Comparison of ENCODE assay signal across 12 cellular contexts in genomic region chr13:102948006-102948405, GRCh38.
A peak's percentile ranks its signal among the peaks of the same experiment; 100 is the strongest.
DNase-seq lines count a peak whose midpoint lies in the region; ATAC-seq lines count a peak whose summit lies in the region.
"Had no signal": no experiment of that assay in that cellular context is flagged by ENCODE, and none has a peak within 500 bp of the region (broad histone marks: within the 10 kb centered on the region; RNA-seq: fewer than 3 reads in every experiment).

No MANE protein-coding gene starts in this region.

- DNase-seq in NCI-H1092 treated with DMSO at 0.1 percent for 48 hours (lab: John Stamatoyannopoulos, UW) = peak; percentile 13
- DNase-seq in NCI-H1092 (lab: John Stamatoyannopoulos, UW) = no peak
- DNase-seq in SHP77 (lab: John Stamatoyannopoulos, UW) = peak; percentile 39 to 72
- peak; percentile 14 for DNase-seq in foreskin melanocyte
- peak; percentile 55 for DNase-seq in retina
- no peak for DNase-seq in mesendoderm
- no peak for DNase-seq in activated T-cell treated with anti-CD3 and anti-CD28 coated beads, Interleukin-2, amount 50 U/mL, for 72 hours
- DNase-seq: activated CD4-positive, alpha-beta T cell treated with anti-CD3 and anti-CD28 coated beads for 4 hours; DMS53; NCI-H2171 treated with DMSO at 0.1 percent for 48 hours had no signal

- peaks cover 0 to 2% of the 10 kb centered on the region in 2 donors for H3K9me3 Mint-ChIP-seq in activated T-cell treated with anti-CD3 and anti-CD28 coated beads, Interleukin-2, amount 50 U/mL, for 72 hours

- H3K36me3 ChIP-seq in mesendoderm (ENCODE audit: control insufficient read depth, insufficient read depth, low read length) = no peaks in the 10 kb centered on the region

- no peaks in the 10 kb centered on the region for H3K36me3 Mint-ChIP-seq in activated T-cell treated with anti-CD3 and anti-CD28 coated beads, Interleukin-2, amount 50 U/mL, for 72 hours (ENCODE audit: insufficient read depth in 2 of 2)

- H4K5ac ChIP-seq in mesendoderm (ENCODE audit: low read length) = no peak overlapping the region

- no peaks in the 10 kb centered on the region for H3K79me1 ChIP-seq in mesendoderm (ENCODE audit: low read length)

- no peaks in the 10 kb centered on the region for H3K79me2 ChIP-seq in mesendoderm (ENCODE audit: control insufficient read depth, insufficient read depth, low read length)

- no peak overlapping the region for H3K4ac ChIP-seq in mesendoderm (ENCODE audit: low read depth, low read length)

- ATAC-seq in HG03354 (IDR thresholded peaks at IDR 0.05; ENCODE audit: poor library complexity, severe bottlenecking, unreplicated experiment) = no peak
- no peak for ATAC-seq in activated T-cell treated with anti-CD3 and anti-CD28 coated beads, Interleukin-2, amount 50 U/mL, for 72 hours (replicated peaks in 1 of 2)

- no peaks in the 10 kb centered on the region for H3K4me1 Mint-ChIP-seq in activated T-cell treated with anti-CD3 and anti-CD28 coated beads, Interleukin-2, amount 50 U/mL, for 72 hours (ENCODE audit: low read depth)

- no peak overlapping the region for H2BK15ac ChIP-seq in mesendoderm (replicated peaks; ENCODE audit: low read depth)

- H2AK5ac ChIP-seq in mesendoderm (ENCODE audit: low read length) = no peak overlapping the region

- no peak overlapping the region for H2BK120ac ChIP-seq in mesendoderm (ENCODE audit: low read depth, low read length)

- no peak overlapping the region for H3K9ac ChIP-seq in mesendoderm (ENCODE audit: low read length)

- H2BK5ac ChIP-seq in mesendoderm (ENCODE audit: low read length) = no peak overlapping the region

- no peak overlapping the region for H3K27ac ChIP-seq in mesendoderm (ENCODE audit: low read depth, low read length)
- H3K27ac ChIP-seq: coronary artery had no signal

- H3K27me3 Mint-ChIP-seq in activated T-cell treated with anti-CD3 and anti-CD28 coated beads, Interleukin-2, amount 50 U/mL, for 72 hours (ENCODE audit: low read depth) = peaks cover 7% of the 10 kb centered on the region

- no peak overlapping the region for H3K27ac Mint-ChIP-seq in activated T-cell treated with anti-CD3 and anti-CD28 coated beads, Interleukin-2, amount 50 U/mL, for 72 hours

- H3K4me3 Mint-ChIP-seq in activated T-cell treated with anti-CD3 and anti-CD28 coated beads, Interleukin-2, amount 50 U/mL, for 72 hours = no peak overlapping the region

- no peak overlapping the region for H3K4me2 ChIP-seq in mesendoderm (ENCODE audit: low read length)

- H3K18ac ChIP-seq in mesendoderm (ENCODE audit: low read length) = no peak overlapping the region

- H3K4me3 ChIP-seq in mesendoderm (ENCODE audit: low read length) = no peak overlapping the region
- H3K4me3 ChIP-seq: coronary artery had no signal

- no peak overlapping the region for H4K8ac ChIP-seq in mesendoderm (ENCODE audit: low read depth, low read length)

- WGBS in mesendoderm (ENCODE audit: extremely low coverage, insufficient coverage, low lambda C conversion rate) = no CpG with 5 or more reads among the region's 5 CpGs

- no peaks in the 10 kb centered on the region for H3K4me1 ChIP-seq in mesendoderm (ENCODE audit: control insufficient read depth, low read depth, low read length)

- no peaks in the 10 kb centered on the region for H3K27me3 ChIP-seq in mesendoderm (ENCODE audit: insufficient read depth, low read length, poor library complexity)

- H3K56ac ChIP-seq in mesendoderm (ENCODE audit: low read length) = no peak overlapping the region

- H3K23ac ChIP-seq in mesendoderm (ENCODE audit: low read length) = no peak overlapping the region

Comparison
In these comparisons a context has a peak if more than half of its experiments do, and no peak if none do; other contexts are left out.
1. DNase-seq: peak in NCI-H1092 treated with DMSO at 0.1 percent for 48 hours (single experiment), SHP77 (2 of 2), foreskin melanocyte (single experiment) and retina (single experiment); none in NCI-H1092 (single experiment), mesendoderm (single experiment) and activated T-cell treated with anti-CD3 and anti-CD28 coated beads, Interleukin-2, amount 50 U/mL, for 72 hours (0 of 2).